8 cellular contexts compared by ENCODE assay signal in genomic region chr9:31124389-31124788, GRCh38.
"Had no signal": no experiment of that assay in that cellular context is flagged by ENCODE, and none has a peak within 500 bp of the region (broad histone marks: within the 10 kb centered on the region; RNA-seq: fewer than 3 reads in every experiment).

No MANE protein-coding gene starts in this region.

- H3K9ac ChIP-seq: GM23248 had no signal

- H3K27ac ChIP-seq: GM23248 had no signal

- H3K4me3 ChIP-seq: GM23248, HAP-1 had no signal

- H3K9me3 ChIP-seq: HAP-1 had no signal

- H3K4me1 ChIP-seq: HAP-1 had no signal

- FAIRE-seq: HTR-8/SVneo had no signal

- H3K36me3 ChIP-seq: HAP-1 had no signal

- DNase-seq: GM23248, GOT3, H7, HFFc6, KBM-7 had no signal

- ATAC-seq: HCT116 had no signal

- H2AFZ ChIP-seq: GM23248 had no signal
